Comparison of ENCODE assay signal across 1 cellular context in the genomic region with DNA sequence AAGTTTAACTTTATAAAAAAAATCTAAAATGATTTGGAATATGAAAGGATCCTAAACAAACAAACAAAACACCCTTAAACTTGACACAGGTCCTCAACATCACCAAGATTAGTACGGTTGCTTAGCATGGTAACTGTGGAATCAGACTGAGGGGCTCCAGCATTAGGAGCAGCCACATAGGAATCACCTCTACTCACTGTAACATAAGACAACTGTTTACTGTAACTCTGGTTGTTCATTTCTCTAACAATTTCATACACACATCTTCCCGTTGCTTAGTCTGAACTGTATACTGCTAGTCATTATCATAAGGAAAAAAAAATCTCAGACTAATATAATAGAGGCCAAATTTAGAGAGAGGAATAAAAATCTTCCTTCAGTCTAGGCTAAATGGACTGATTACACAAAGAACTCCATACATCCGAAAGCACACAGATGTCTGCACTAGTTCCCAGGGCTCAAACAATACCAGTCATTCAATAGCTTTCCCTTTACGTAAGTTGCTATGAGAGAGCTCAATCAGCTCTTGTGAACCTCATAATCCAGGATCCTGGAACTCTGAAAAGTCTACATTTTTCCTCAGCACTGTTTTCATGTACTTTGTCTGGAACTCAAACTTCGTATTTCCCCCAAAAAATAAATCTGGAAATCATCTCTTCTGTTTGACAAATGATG.
TF ChIP-seq lines count a peak whose summit lies in the region.

No MANE protein-coding gene starts in this region.

TF ChIP-seq in HepG2, 621 proteins besides CTCF, POLR2A, EP300 and RAD21 (continued from another document and continues in another):
- 0 out of 2 replicates have a peak, but pooled peaks have one; percentile 41 for TF ChIP-seq MIER3 (CRISPR knock-in tag; IDR thresholded peaks at IDR 0.05; ENCODE audit: borderline replicate concordance)
- TF ChIP-seq KDM6A (CRISPR knock-in tag; IDR thresholded peaks at IDR 0.05; ENCODE audit: low read depth): no peak
- no peak for TF ChIP-seq ZNF788 (CRISPR knock-in tag; IDR thresholded peaks at IDR 0.05; ENCODE audit: borderline replicate concordance)
- TF ChIP-seq, protein P1, sequence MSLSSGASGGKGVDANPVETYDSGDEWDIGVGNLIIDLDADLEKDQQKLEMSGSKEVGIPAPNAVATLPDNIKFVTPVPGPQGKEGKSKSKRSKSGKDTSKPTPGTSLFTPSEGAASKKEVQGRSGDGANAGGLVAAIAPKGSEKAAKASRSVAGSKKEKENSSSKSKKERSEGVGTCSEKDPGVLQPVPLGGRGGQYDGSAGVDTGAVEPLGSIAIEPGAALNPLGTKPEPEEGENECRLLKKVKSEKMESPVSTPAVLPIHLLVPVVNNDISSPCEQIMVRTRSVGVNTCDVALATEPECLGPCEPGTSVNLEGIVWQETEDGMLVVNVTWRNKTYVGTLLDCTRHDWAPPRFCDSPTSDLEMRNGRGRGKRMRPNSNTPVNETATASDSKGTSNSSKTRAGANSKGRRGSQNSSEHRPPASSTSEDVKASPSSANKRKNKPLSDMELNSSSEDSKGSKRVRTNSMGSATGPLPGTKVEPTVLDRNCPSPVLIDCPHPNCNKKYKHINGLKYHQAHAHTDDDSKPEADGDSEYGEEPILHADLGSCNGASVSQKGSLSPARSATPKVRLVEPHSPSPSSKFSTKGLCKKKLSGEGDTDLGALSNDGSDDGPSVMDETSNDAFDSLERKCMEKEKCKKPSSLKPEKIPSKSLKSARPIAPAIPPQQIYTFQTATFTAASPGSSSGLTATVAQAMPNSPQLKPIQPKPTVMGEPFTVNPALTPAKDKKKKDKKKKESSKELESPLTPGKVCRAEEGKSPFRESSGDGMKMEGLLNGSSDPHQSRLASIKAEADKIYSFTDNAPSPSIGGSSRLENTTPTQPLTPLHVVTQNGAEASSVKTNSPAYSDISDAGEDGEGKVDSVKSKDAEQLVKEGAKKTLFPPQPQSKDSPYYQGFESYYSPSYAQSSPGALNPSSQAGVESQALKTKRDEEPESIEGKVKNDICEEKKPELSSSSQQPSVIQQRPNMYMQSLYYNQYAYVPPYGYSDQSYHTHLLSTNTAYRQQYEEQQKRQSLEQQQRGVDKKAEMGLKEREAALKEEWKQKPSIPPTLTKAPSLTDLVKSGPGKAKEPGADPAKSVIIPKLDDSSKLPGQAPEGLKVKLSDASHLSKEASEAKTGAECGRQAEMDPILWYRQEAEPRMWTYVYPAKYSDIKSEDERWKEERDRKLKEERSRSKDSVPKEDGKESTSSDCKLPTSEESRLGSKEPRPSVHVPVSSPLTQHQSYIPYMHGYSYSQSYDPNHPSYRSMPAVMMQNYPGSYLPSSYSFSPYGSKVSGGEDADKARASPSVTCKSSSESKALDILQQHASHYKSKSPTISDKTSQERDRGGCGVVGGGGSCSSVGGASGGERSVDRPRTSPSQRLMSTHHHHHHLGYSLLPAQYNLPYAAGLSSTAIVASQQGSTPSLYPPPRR (CRISPR knock-in tag; IDR thresholded peaks at IDR 0.05; ENCODE audit: borderline replicate concordance): no peak
- TF ChIP-seq ZNF253 (CRISPR knock-in tag; IDR thresholded peaks at IDR 0.05; ENCODE audit: borderline replicate concordance): no peak
- TF ChIP-seq NR2C2 (CRISPR knock-in tag; IDR thresholded peaks at IDR 0.05; ENCODE audit: borderline replicate concordance): no peak
- no peak for TF ChIP-seq PCBP2 (optimal IDR thresholded peaks at IDR 0.05; ENCODE audit: low read depth, low read length, poor library complexity, severe bottlenecking)
- TF ChIP-seq EED (CRISPR knock-in tag; IDR thresholded peaks at IDR 0.05): no peak
- TF ChIP-seq ZNF367 (CRISPR knock-in tag; IDR thresholded peaks at IDR 0.05; ENCODE audit: borderline replicate concordance): no peak
- TF ChIP-seq, protein P2, sequence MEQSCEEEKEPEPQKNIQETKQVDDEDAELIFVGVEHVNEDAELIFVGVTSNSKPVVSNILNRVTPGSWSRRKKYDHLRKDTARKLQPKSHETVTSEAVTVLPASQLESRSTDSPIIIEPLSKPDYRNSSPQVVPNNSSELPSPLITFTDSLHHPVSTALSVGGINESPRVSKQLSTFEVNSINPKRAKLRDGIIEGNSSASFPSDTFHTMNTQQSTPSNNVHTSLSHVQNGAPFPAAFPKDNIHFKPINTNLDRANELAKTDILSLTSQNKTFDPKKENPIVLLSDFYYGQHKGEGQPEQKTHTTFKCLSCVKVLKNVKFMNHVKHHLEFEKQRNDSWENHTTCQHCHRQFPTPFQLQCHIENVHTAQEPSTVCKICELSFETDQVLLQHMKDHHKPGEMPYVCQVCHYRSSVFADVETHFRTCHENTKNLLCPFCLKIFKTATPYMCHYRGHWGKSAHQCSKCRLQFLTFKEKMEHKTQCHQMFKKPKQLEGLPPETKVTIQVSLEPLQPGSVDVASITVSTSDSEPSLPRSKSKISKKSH (CRISPR knock-in tag; IDR thresholded peaks at IDR 0.05; ENCODE audit: borderline replicate concordance): no peak
- TF ChIP-seq, protein P3, sequence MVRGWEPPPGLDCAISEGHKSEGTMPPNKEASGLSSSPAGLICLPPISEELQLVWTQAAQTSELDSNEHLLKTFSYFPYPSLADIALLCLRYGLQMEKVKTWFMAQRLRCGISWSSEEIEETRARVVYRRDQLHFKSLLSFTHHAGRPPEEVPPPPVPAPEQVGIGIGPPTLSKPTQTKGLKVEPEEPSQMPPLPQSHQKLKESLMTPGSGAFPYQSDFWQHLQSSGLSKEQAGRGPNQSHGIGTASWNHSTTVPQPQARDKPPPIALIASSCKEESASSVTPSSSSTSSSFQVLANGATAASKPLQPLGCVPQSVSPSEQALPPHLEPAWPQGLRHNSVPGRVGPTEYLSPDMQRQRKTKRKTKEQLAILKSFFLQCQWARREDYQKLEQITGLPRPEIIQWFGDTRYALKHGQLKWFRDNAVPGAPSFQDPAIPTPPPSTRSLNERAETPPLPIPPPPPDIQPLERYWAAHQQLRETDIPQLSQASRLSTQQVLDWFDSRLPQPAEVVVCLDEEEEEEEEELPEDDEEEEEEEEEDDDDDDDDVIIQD (CRISPR knock-in tag; IDR thresholded peaks at IDR 0.05; ENCODE audit: low read depth): peak; percentile 79; the same call in 1 of the 2 replicates
- TF ChIP-seq, protein P4, sequence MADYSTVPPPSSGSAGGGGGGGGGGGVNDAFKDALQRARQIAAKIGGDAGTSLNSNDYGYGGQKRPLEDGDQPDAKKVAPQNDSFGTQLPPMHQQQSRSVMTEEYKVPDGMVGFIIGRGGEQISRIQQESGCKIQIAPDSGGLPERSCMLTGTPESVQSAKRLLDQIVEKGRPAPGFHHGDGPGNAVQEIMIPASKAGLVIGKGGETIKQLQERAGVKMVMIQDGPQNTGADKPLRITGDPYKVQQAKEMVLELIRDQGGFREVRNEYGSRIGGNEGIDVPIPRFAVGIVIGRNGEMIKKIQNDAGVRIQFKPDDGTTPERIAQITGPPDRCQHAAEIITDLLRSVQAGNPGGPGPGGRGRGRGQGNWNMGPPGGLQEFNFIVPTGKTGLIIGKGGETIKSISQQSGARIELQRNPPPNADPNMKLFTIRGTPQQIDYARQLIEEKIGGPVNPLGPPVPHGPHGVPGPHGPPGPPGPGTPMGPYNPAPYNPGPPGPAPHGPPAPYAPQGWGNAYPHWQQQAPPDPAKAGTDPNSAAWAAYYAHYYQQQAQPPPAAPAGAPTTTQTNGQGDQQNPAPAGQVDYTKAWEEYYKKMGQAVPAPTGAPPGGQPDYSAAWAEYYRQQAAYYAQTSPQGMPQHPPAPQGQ (CRISPR knock-in tag; IDR thresholded peaks at IDR 0.05; ENCODE audit: borderline replicate concordance): no peak
- TF ChIP-seq ZNF709 (CRISPR knock-in tag; IDR thresholded peaks at IDR 0.05): no peak
- TF ChIP-seq, protein P5, sequence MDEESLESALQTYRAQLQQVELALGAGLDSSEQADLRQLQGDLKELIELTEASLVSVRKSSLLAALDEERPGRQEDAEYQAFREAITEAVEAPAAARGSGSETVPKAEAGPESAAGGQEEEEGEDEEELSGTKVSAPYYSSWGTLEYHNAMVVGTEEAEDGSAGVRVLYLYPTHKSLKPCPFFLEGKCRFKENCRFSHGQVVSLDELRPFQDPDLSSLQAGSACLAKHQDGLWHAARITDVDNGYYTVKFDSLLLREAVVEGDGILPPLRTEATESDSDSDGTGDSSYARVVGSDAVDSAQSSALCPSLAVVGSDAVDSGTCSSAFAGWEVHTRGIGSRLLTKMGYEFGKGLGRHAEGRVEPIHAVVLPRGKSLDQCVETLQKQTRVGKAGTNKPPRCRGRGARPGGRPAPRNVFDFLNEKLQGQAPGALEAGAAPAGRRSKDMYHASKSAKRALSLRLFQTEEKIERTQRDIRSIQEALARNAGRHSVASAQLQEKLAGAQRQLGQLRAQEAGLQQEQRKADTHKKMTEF (CRISPR knock-in tag; IDR thresholded peaks at IDR 0.05): no peak
- TF ChIP-seq RBM22 (optimal IDR thresholded peaks at IDR 0.05; ENCODE audit: low read length): no peak
- no peak for TF ChIP-seq ZNF572 (CRISPR knock-in tag; IDR thresholded peaks at IDR 0.05)
- TF ChIP-seq ZNF460 (CRISPR knock-in tag; IDR thresholded peaks at IDR 0.05; ENCODE audit: borderline replicate concordance): no peak
- TF ChIP-seq SP140L (CRISPR knock-in tag; IDR thresholded peaks at IDR 0.05; ENCODE audit: borderline replicate concordance): no peak
- TF ChIP-seq, protein P6, sequence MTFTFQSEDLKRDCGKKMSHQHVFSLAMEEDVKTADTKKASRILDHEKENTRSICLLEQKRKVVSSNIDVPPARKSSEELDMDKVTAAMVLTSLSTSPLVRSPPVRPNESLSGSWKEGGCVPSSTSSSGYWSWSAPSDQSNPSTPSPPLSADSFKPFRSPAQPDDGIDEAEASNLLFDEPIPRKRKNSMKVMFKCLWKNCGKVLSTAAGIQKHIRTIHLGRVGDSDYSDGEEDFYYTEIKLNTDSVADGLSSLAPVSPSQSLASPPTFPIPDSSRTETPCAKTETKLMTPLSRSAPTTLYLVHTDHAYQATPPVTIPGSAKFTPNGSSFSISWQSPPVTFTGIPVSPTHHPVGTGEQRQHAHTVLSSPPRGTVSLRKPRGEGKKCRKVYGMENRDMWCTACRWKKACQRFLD (CRISPR knock-in tag; IDR thresholded peaks at IDR 0.05; ENCODE audit: borderline replicate concordance): no peak
- no peak for TF ChIP-seq MATR3 (CRISPR knock-in tag; IDR thresholded peaks at IDR 0.05)
- no peak for TF ChIP-seq NFIB (CRISPR knock-in tag; IDR thresholded peaks at IDR 0.05; ENCODE audit: borderline replicate concordance)
- TF ChIP-seq, protein P7, sequence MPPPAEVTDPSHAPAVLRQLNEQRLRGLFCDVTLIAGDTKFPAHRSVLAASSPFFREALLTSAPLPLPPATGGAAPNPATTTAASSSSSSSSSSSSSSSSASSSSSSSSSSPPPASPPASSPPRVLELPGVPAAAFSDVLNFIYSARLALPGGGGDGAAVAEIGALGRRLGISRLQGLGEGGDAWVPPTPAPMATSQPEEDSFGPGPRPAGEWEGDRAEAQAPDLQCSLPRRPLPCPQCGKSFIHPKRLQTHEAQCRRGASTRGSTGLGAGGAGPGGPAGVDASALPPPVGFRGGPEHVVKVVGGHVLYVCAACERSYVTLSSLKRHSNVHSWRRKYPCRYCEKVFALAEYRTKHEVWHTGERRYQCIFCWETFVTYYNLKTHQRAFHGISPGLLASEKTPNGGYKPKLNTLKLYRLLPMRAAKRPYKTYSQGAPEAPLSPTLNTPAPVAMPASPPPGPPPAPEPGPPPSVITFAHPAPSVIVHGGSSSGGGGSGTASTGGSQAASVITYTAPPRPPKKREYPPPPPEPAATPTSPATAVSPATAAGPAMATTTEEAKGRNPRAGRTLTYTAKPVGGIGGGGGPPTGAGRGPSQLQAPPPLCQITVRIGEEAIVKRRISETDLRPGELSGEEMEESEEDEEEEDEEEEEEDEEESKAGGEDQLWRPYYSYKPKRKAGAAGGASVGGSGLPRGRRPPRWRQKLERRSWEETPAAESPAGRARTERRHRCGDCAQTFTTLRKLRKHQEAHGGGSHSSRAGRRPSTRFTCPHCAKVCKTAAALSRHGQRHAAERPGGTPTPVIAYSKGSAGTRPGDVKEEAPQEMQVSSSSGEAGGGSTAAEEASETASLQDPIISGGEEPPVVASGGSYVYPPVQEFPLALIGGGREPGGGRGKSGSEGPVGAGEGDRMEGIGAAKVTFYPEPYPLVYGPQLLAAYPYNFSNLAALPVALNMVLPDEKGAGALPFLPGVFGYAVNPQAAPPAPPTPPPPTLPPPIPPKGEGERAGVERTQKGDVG (CRISPR knock-in tag; IDR thresholded peaks at IDR 0.05; ENCODE audit: borderline replicate concordance): no peak
- TF ChIP-seq ZNF816 (CRISPR knock-in tag; IDR thresholded peaks at IDR 0.05; ENCODE audit: borderline replicate concordance): no peak
- no peak for TF ChIP-seq ZBTB7B (CRISPR knock-in tag; IDR thresholded peaks at IDR 0.05)
- TF ChIP-seq, protein P8, sequence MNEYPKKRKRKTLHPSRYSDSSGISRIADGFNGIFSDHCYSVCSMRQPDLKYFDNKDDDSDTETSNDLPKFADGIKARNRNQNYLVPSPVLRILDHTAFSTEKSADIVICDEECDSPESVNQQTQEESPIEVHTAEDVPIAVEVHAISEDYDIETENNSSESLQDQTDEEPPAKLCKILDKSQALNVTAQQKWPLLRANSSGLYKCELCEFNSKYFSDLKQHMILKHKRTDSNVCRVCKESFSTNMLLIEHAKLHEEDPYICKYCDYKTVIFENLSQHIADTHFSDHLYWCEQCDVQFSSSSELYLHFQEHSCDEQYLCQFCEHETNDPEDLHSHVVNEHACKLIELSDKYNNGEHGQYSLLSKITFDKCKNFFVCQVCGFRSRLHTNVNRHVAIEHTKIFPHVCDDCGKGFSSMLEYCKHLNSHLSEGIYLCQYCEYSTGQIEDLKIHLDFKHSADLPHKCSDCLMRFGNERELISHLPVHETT (CRISPR knock-in tag; conservative IDR thresholded peaks at IDR 0.05): no peak
- TF ChIP-seq, protein P9, sequence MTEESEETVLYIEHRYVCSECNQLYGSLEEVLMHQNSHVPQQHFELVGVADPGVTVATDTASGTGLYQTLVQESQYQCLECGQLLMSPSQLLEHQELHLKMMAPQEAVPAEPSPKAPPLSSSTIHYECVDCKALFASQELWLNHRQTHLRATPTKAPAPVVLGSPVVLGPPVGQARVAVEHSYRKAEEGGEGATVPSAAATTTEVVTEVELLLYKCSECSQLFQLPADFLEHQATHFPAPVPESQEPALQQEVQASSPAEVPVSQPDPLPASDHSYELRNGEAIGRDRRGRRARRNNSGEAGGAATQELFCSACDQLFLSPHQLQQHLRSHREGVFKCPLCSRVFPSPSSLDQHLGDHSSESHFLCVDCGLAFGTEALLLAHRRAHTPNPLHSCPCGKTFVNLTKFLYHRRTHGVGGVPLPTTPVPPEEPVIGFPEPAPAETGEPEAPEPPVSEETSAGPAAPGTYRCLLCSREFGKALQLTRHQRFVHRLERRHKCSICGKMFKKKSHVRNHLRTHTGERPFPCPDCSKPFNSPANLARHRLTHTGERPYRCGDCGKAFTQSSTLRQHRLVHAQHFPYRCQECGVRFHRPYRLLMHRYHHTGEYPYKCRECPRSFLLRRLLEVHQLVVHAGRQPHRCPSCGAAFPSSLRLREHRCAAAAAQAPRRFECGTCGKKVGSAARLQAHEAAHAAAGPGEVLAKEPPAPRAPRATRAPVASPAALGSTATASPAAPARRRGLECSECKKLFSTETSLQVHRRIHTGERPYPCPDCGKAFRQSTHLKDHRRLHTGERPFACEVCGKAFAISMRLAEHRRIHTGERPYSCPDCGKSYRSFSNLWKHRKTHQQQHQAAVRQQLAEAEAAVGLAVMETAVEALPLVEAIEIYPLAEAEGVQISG (CRISPR knock-in tag; IDR thresholded peaks at IDR 0.05): no peak
- no peak for TF ChIP-seq MAFG (CRISPR knock-in tag; IDR thresholded peaks at IDR 0.05)
- no peak for TF ChIP-seq TBP (CRISPR knock-in tag; IDR thresholded peaks at IDR 0.05)
- no peak for TF ChIP-seq CHCHD3 (CRISPR knock-in tag; IDR thresholded peaks at IDR 0.05)
- TF ChIP-seq, protein P10, sequence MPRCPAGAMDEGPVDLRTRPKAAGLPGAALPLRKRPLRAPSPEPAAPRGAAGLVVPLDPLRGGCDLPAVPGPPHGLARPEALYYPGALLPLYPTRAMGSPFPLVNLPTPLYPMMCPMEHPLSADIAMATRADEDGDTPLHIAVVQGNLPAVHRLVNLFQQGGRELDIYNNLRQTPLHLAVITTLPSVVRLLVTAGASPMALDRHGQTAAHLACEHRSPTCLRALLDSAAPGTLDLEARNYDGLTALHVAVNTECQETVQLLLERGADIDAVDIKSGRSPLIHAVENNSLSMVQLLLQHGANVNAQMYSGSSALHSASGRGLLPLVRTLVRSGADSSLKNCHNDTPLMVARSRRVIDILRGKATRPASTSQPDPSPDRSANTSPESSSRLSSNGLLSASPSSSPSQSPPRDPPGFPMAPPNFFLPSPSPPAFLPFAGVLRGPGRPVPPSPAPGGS (CRISPR knock-in tag; IDR thresholded peaks at IDR 0.05): no peak
